Comparison of ENCODE assay signal across 20 cellular contexts in the genomic region with DNA sequence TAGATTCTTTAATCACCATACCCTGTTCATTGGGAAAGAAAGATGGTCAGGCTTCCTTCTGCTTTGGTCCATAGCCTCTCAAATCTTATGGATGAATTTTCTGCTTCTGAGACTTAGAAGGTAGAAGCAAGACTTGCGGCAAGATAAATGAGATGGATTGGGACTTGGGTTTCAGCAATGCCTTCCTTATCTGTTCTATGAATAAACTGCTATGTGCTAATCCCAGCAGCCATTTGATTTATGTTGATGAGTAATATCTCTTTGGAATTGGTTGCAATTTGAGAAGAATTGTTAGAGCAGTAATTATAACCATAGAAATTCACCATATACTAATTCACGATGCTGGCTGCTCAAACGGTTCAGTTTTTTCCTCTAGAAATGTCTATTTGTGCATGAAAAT. TPM values are rescaled to one million over a fixed set of nuclear protein-coding genes. Genes with fewer than 3 reads are reported as not detected.
"Had no signal": no experiment of that assay in that cellular context is flagged by ENCODE, and none has a peak within 500 bp of the region (broad histone marks: within the 10 kb centered on the region; RNA-seq: fewer than 3 reads in every experiment).

No MANE protein-coding gene starts in this region.

- H2AFZ ChIP-seq: neural progenitor cell had no signal

- H3K27ac ChIP-seq: cardiac muscle cell, dorsolateral prefrontal cortex, epithelial cell of prostate, neural progenitor cell, pancreas, spleen, upper lobe of right lung had no signal

- H3K27me3 ChIP-seq: cardiac muscle cell, dorsolateral prefrontal cortex, neural progenitor cell, pancreas, spleen, upper lobe of right lung had no signal

- H3K4me1 ChIP-seq: neural progenitor cell had no signal

- H3K4me3 ChIP-seq: cardiac muscle cell, dorsolateral prefrontal cortex, neural progenitor cell, pancreas, spleen, upper lobe of right lung had no signal

- H3K9ac ChIP-seq: neural progenitor cell had no signal

- H3K36me3 ChIP-seq: cardiac muscle cell, neural progenitor cell, pancreas, upper lobe of right lung had no signal

- H3K9me3 ChIP-seq: pancreas, spleen, upper lobe of right lung had no signal

- DNase-seq: activated B cell treated with CpG ODN at 0.5 μM for 24 hours; activated CD4-positive, alpha-beta T cell treated with anti-CD3 and anti-CD28 coated beads for 4 hours; activated CD8-positive, alpha-beta T cell treated with anti-CD3 and anti-CD28 coated beads for 36 hours; activated effector memory CD4-positive, alpha-beta T cell treated with Interleukin-2 at 50 U/mL for 16 hours; activated naive CD4-positive, alpha-beta T cell treated with anti-CD3 and anti-CD28 coated beads, Interleukin-2, amount 50 U/mL, for 16 hours; activated T-cell treated with anti-CD3 and anti-CD28 coated beads, Interleukin-2, amount 50 U/mL, for 4 hours; dorsolateral prefrontal cortex; endodermal cell; immature natural killer cell; left ventricle myocardium superior; naive B cell; pancreas; spleen; stimulated activated naive B cell treated with anti-CD40 and anti-IgM and Interleukin-4, amounts not matched to agents 10 μg/mL and 1 μg/mL and 100 μg/mL, for 72 hours; T-helper 1 cell; T-helper 9 cell; upper lobe of right lung had no signal

- H3K4me2 ChIP-seq: neural progenitor cell had no signal

RNA-seq across cellular contexts. Expression of gene TXLNB, which starts 48.3 kb away (rescaled TPM):
- total RNA-seq: endodermal cell had no signal
